In genomic region chr13:95620498-95621140, GRCh38 we compare ENCODE assay signal across 1 cellular context.
TF ChIP-seq lines count a peak whose summit lies in the region.

No MANE protein-coding gene starts in this region.

TF ChIP-seq in IMR-90, 13 proteins besides CTCF, POLR2A, EP300 and RAD21:
- no peak for TF ChIP-seq MAFK (IDR thresholded peaks at IDR 0.05; ENCODE audit: low read depth, low read length)
- no peak for TF ChIP-seq SMC3 (IDR thresholded peaks at IDR 0.05; ENCODE audit: low read depth, low read length)
- no peak for TF ChIP-seq CEBPB (IDR thresholded peaks at IDR 0.05; ENCODE audit: low read depth, low read length)
- no peak for TF ChIP-seq BHLHE40 (IDR thresholded peaks at IDR 0.05; ENCODE audit: low read depth, low read length)
- TF ChIP-seq NFE2L2 (IDR thresholded peaks at IDR 0.05; ENCODE audit: low read depth, low read length) = no peak
- no peak for TF ChIP-seq MAZ (IDR thresholded peaks at IDR 0.05; ENCODE audit: borderline replicate concordance, low read depth, low read length)
- no peak for TF ChIP-seq USF2 (IDR thresholded peaks at IDR 0.05; ENCODE audit: low read depth, low read length)
- TF ChIP-seq FOS (IDR thresholded peaks at IDR 0.05; ENCODE audit: low read depth, low read length) = no peak
- TF ChIP-seq CHD1 (IDR thresholded peaks at IDR 0.05; ENCODE audit: low read depth, low read length) = no peak
- TF ChIP-seq MXI1 (IDR thresholded peaks at IDR 0.05; ENCODE audit: borderline replicate concordance, low read depth, low read length) = no peak
- TF ChIP-seq ELK1 (IDR thresholded peaks at IDR 0.05; ENCODE audit: borderline replicate concordance, low read depth, low read length) = no peak
- TF ChIP-seq RCOR1 (IDR thresholded peaks at IDR 0.05; ENCODE audit: insufficient replicate concordance, low read length) = no peak
- no peak for TF ChIP-seq RFX5 (IDR thresholded peaks at IDR 0.05; ENCODE audit: low read depth, low read length)
